ENCODE assay signal across 30 cellular contexts in genomic region chr6:106754215-106754614, GRCh38.
"Had no signal": no experiment of that assay in that cellular context is flagged by ENCODE, and none has a peak within 500 bp of the region (broad histone marks: within the 10 kb centered on the region; RNA-seq: fewer than 3 reads in every experiment).

No MANE protein-coding gene starts in this region.

- H3K4me3 ChIP-seq: ovary, psoas muscle, right lobe of liver, sigmoid colon, stomach, thoracic aorta, thyroid gland, tibial nerve, upper lobe of left lung, vagina had no signal

- H3K27ac ChIP-seq: neutrophil, ovary, parathyroid adenoma, psoas muscle, right lobe of liver, sigmoid colon, stomach, thoracic aorta, thyroid gland, tibial nerve, upper lobe of left lung, vagina had no signal

- H3K27me3 Mint-ChIP-seq: progenitor cell of endocrine pancreas; stimulated activated naive B cell treated with anti-CD40 and anti-IgM and Interleukin-4, amounts not matched to agents 10 μg/mL and 1 μg/mL and 100 μg/mL, for 72 hours; stimulated activated naive CD8-positive, alpha-beta T cell treated with anti-CD3 and anti-CD28 coated beads, Interleukin-15, Interleukin-2, amounts not matched to agents 100 ng/mL and 50 ng/mL, for 24 hours had no signal

- H3K27me3 ChIP-seq: neutrophil, ovary, right lobe of liver, sigmoid colon, stomach, thyroid gland, tibial nerve, upper lobe of left lung, vagina had no signal

- H3K9ac ChIP-seq: parathyroid adenoma had no signal

- H3K4me1 ChIP-seq: parathyroid adenoma, psoas muscle, sigmoid colon, tibial nerve, upper lobe of left lung, vagina had no signal

- H3K79me2 ChIP-seq: parathyroid adenoma had no signal

- ATAC-seq: natural killer cell; psoas muscle; right cardiac atrium; stimulated activated effector memory CD8-positive, alpha-beta T cell treated with anti-CD3 and anti-CD28 coated beads, Interleukin-12 subunit alpha, Interleukin-12 subunit beta, amount 100 ng/mL, for 72 hours; stimulated activated naive B cell treated with anti-CD40 and anti-IgM and Interleukin-4, amounts not matched to agents 10 μg/mL and 1 μg/mL and 100 μg/mL, for 72 hours had no signal

- H3K4me3 Mint-ChIP-seq: natural killer cell; nephron progenitor cell; neural crest cell; stimulated activated effector memory CD8-positive, alpha-beta T cell treated with anti-CD3 and anti-CD28 coated beads, Interleukin-12 subunit alpha, Interleukin-12 subunit beta, amount 100 ng/mL, for 72 hours; stimulated activated naive B cell treated with anti-CD40 and anti-IgM and Interleukin-4, amounts not matched to agents 10 μg/mL and 1 μg/mL and 100 μg/mL, for 72 hours; stimulated activated naive CD8-positive, alpha-beta T cell treated with anti-CD3 and anti-CD28 coated beads, Interleukin-15, Interleukin-2, amounts not matched to agents 100 ng/mL and 50 ng/mL, for 24 hours had no signal

- H3K27ac Mint-ChIP-seq: natural killer cell; nephron progenitor cell; progenitor cell of endocrine pancreas; stimulated activated effector memory CD8-positive, alpha-beta T cell treated with anti-CD3 and anti-CD28 coated beads, Interleukin-12 subunit alpha, Interleukin-12 subunit beta, amount 100 ng/mL, for 72 hours; stimulated activated naive B cell treated with anti-CD40 and anti-IgM and Interleukin-4, amounts not matched to agents 10 μg/mL and 1 μg/mL and 100 μg/mL, for 72 hours; stimulated activated naive CD8-positive, alpha-beta T cell treated with anti-CD3 and anti-CD28 coated beads, Interleukin-15, Interleukin-2, amounts not matched to agents 100 ng/mL and 50 ng/mL, for 24 hours had no signal

- FAIRE-seq: small intestine, urothelium cell line had no signal

- H3K36me3 Mint-ChIP-seq: natural killer cell; stimulated activated effector memory CD8-positive, alpha-beta T cell treated with anti-CD3 and anti-CD28 coated beads, Interleukin-12 subunit alpha, Interleukin-12 subunit beta, amount 100 ng/mL, for 72 hours; stimulated activated naive B cell treated with anti-CD40 and anti-IgM and Interleukin-4, amounts not matched to agents 10 μg/mL and 1 μg/mL and 100 μg/mL, for 72 hours had no signal

- H3K9me3 Mint-ChIP-seq: natural killer cell; stimulated activated effector memory CD8-positive, alpha-beta T cell treated with anti-CD3 and anti-CD28 coated beads, Interleukin-12 subunit alpha, Interleukin-12 subunit beta, amount 100 ng/mL, for 72 hours; stimulated activated naive B cell treated with anti-CD40 and anti-IgM and Interleukin-4, amounts not matched to agents 10 μg/mL and 1 μg/mL and 100 μg/mL, for 72 hours; stimulated activated naive CD8-positive, alpha-beta T cell treated with anti-CD3 and anti-CD28 coated beads, Interleukin-15, Interleukin-2, amounts not matched to agents 100 ng/mL and 50 ng/mL, for 24 hours had no signal

- DNase-seq: natural killer cell; nephron progenitor cell; occipital lobe; ovary; posterior cingulate gyrus; psoas muscle; right cardiac atrium; right lobe of liver; sigmoid colon; small intestine; stimulated activated CD4-positive, alpha-beta T cell treated with anti-CD3 and anti-CD28 coated beads, Interleukin-15, amount 100 ng/mL, for 24 hours; stimulated activated CD4-positive, alpha-beta T cell treated with anti-CD3 and anti-CD28 coated beads, Interleukin-2, amount 100 ng/mL, for 24 hours; stimulated activated CD4-positive, alpha-beta T cell treated with anti-CD3 and anti-CD28 coated beads, Interleukin-2, amount 100 ng/mL, for 48 hours; stimulated activated CD4-positive, alpha-beta T cell treated with anti-CD3 and anti-CD28 coated beads, Interleukin-4, amount 100 ng/mL, for 24 hours; stimulated activated naive B cell treated with anti-CD40 and anti-IgM and Interleukin-4, amounts not matched to agents 10 μg/mL and 1 μg/mL and 100 μg/mL, for 72 hours; stimulated activated naive CD4-positive, alpha-beta T cell treated with Interleukin-2 at 50 U/mL for 16 hours; stomach; thyroid gland; trophoblast cell; upper lobe of left lung had no signal

- H2AFZ ChIP-seq: parathyroid adenoma had no signal

- H3K9me3 ChIP-seq: neutrophil, ovary, psoas muscle, right lobe of liver, sigmoid colon, stomach, thoracic aorta, thyroid gland, upper lobe of left lung, vagina had no signal

- H3K4me1 Mint-ChIP-seq: natural killer cell; neural crest cell; stimulated activated effector memory CD8-positive, alpha-beta T cell treated with anti-CD3 and anti-CD28 coated beads, Interleukin-12 subunit alpha, Interleukin-12 subunit beta, amount 100 ng/mL, for 72 hours had no signal

- H3K36me3 ChIP-seq: neutrophil, ovary, sigmoid colon, stomach, thoracic aorta, thyroid gland, tibial nerve, upper lobe of left lung, vagina had no signal
